9 cellular contexts compared by ENCODE assay signal in the genomic region with DNA sequence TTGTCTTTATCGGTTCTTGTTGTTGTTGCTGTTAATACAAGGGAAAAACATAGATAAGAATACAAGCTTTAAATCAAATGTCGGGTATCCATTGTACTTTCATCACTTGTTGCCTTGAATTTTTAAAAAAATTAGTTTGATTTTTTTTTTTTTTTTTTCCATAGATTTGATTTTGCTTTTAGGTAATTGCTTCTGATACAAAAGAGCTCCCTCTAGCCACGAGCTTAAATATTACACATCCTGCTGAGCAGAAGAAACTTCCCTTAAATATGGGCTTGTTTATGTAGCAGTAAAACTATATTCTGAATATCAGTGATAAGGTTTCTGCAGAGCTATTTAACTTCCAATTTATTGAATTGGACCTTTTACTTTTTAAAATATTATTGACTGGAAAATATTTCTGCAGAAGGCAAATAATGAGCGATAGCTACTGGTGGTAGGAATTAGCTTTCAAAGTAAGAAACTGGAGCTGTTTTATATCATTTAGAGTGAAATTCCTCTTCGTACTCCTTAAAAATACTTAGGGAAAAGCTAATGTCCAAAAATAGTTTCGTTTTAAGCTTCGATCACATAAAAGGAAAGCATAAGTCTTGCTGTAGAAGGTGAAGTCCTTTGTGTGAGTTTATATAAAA.
DNase-seq lines count a peak whose midpoint lies in the region; ATAC-seq and TF ChIP-seq lines count a peak whose summit lies in the region.
"Had no signal": no experiment of that assay in that cellular context is flagged by ENCODE, and none has a peak within 500 bp of the region (broad histone marks: within the 10 kb centered on the region; RNA-seq: fewer than 3 reads in every experiment).

No MANE protein-coding gene starts in this region.

- no peaks in the 10 kb centered on the region for H3K4me1 ChIP-seq in OCI-LY7 (ENCODE audit: insufficient read depth, low read length, poor library complexity, severe bottlenecking)
- H3K4me1 ChIP-seq in tibial artery: no peaks in the 10 kb centered on the region

- CTCF ChIA-PET in OCI-LY7 (lab: Charles Lee; ENCODE audit: unreplicated experiment): no interaction called here
- CTCF ChIA-PET in activated CD4-positive, alpha-beta memory T cell treated with anti-CD3 and anti-CD28 coated beads for 36 hours (lab: Charles Lee): interaction anchor here (0.7 to 0.9 kb wide), 2 partner anchors 1143 to 1220 kb away, joined by 3 to 4 read pairs; no protein-coding TSS in a partner anchor

- H3K27ac ChIP-seq in OCI-LY7 (ENCODE audit: low read depth, low read length, poor library complexity, severe bottlenecking) (no peak overlapping the region), tibial artery (no peak overlapping the region)

- H3K27me3 Mint-ChIP-seq in activated CD4-positive, alpha-beta memory T cell treated with anti-CD3 and anti-CD28 coated beads for 36 hours: no peaks in the 10 kb centered on the region
- H3K27me3 Mint-ChIP-seq: activated naive CD4-positive, alpha-beta T cell treated with anti-CD3 and anti-CD28 coated beads, Interleukin-2, amount 50 U/mL, for 24 hours had no signal

- no peaks in the 10 kb centered on the region for H3K36me3 Mint-ChIP-seq in activated CD4-positive, alpha-beta memory T cell treated with anti-CD3 and anti-CD28 coated beads for 36 hours
- H3K36me3 Mint-ChIP-seq: activated naive CD4-positive, alpha-beta T cell treated with anti-CD3 and anti-CD28 coated beads, Interleukin-2, amount 50 U/mL, for 24 hours had no signal

- no peak overlapping the region for H3K4me3 ChIP-seq in OCI-LY7 (ENCODE audit: low read depth, low read length, poor library complexity, severe bottlenecking)
- no peak overlapping the region for H3K4me3 ChIP-seq in fibroblast of the aortic adventitia (ENCODE audit: low read depth, low read length)
- no peak overlapping the region for H3K4me3 ChIP-seq in tibial artery

- no peaks in the 10 kb centered on the region for H4K20me1 ChIP-seq in OCI-LY7 (ENCODE audit: insufficient read depth, low read length)

- H3K27ac Mint-ChIP-seq in activated CD4-positive, alpha-beta memory T cell treated with anti-CD3 and anti-CD28 coated beads for 36 hours: no peak overlapping the region
- H3K27ac Mint-ChIP-seq: activated naive CD4-positive, alpha-beta T cell treated with anti-CD3 and anti-CD28 coated beads, Interleukin-2, amount 50 U/mL, for 24 hours had no signal

- H3K27me3 ChIP-seq in tibial artery: no peaks in the 10 kb centered on the region

- intact Hi-C loops in OCI-LY7 (cut with micrococcal nuclease; ENCODE audit: unreplicated experiment): no loop called here
- intact Hi-C loops in tibial artery (cut with DNase I; ENCODE audit: low total_unique reads): no loop called here
- intact Hi-C loops in activated CD4-positive, alpha-beta memory T cell treated with anti-CD3 and anti-CD28 coated beads for 36 hours (cut with micrococcal nuclease): no loop called here

- H3K9me2 ChIP-seq in OCI-LY7 (ENCODE audit: insufficient read depth, low read length): no peaks in the 10 kb centered on the region

- H3K4me3 Mint-ChIP-seq in activated CD4-positive, alpha-beta memory T cell treated with anti-CD3 and anti-CD28 coated beads for 36 hours: no peak overlapping the region
- H3K4me3 Mint-ChIP-seq: activated naive CD4-positive, alpha-beta T cell treated with anti-CD3 and anti-CD28 coated beads, Interleukin-2, amount 50 U/mL, for 24 hours had no signal

- POLR2A ChIA-PET in OCI-LY7 (lab: Charles Lee): interaction anchor here (0.6 to 1.2 kb wide), 9 partner anchors 35 to 1550 kb away, joined by 3 to 6 read pairs (median 4); no protein-coding TSS in a partner anchor
- POLR2A ChIA-PET in activated CD4-positive, alpha-beta memory T cell treated with anti-CD3 and anti-CD28 coated beads for 36 hours (lab: Charles Lee): no interaction called here

- H3K79me2 ChIP-seq in OCI-LY7 (ENCODE audit: insufficient read depth, low read depth, low read length): no peaks in the 10 kb centered on the region

- BruUV-seq in OCI-LY7 (replicated peaks; lab: Mats Ljungman, UMichigan): no TSS peak

- no peaks in the 10 kb centered on the region for H3K4me1 Mint-ChIP-seq in activated CD4-positive, alpha-beta memory T cell treated with anti-CD3 and anti-CD28 coated beads for 36 hours (ENCODE audit: low read depth)
- H3K4me1 Mint-ChIP-seq: activated naive CD4-positive, alpha-beta T cell treated with anti-CD3 and anti-CD28 coated beads, Interleukin-2, amount 50 U/mL, for 24 hours had no signal

- ATAC-seq in HG02623 (IDR thresholded peaks at IDR 0.05; ENCODE audit: unreplicated experiment): peak; percentile 69

- DNase-seq in NCI-H345 (lab: John Stamatoyannopoulos, UW): peak; percentile 16
- DNase-seq in NCI-H345 treated with DMSO at 0.1 percent for 48 hours (lab: John Stamatoyannopoulos, UW; ENCODE audit: unreplicated experiment): no peak
- DNase-seq in OCI-LY7 (ENCODE audit: low spot score): peak; percentile 15
- DNase-seq in fibroblast of the aortic adventitia (ENCODE audit: low read depth): peak; percentile 78
- no peak for DNase-seq in tibial artery
- DNase-seq in activated CD4-positive, alpha-beta memory T cell treated with anti-CD3 and anti-CD28 coated beads for 36 hours: no peak
- no peak for DNase-seq in NCI-H1694 treated with DMSO at 0.1 percent for 48 hours (lab: John Stamatoyannopoulos, UW)

- no peak overlapping the region for H2AFZ ChIP-seq in OCI-LY7 (ENCODE audit: low read length)

- no peaks in the 10 kb centered on the region for H3K9me3 Mint-ChIP-seq in activated CD4-positive, alpha-beta memory T cell treated with anti-CD3 and anti-CD28 coated beads for 36 hours

- H3K36me3 ChIP-seq in OCI-LY7 (ENCODE audit: insufficient read depth, low read length): no peaks in the 10 kb centered on the region
- H3K36me3 ChIP-seq in tibial artery: no peaks in the 10 kb centered on the region

- no peak overlapping the region for H3K4me2 ChIP-seq in OCI-LY7 (ENCODE audit: low read length)

- H3K9me3 ChIP-seq in OCI-LY7 (ENCODE audit: low read length) (peaks cover 17% of the 10 kb centered on the region; the same call in 1 of the 2 replicates), tibial artery (no peaks in the 10 kb centered on the region)

- peak; percentile 87 for TF ChIP-seq CTCF in OCI-LY7 (conservative IDR thresholded peaks at IDR 0.05; ENCODE audit: low read length)
- peak; percentile 73 for TF ChIP-seq CTCF in fibroblast of the aortic adventitia (IDR thresholded peaks at IDR 0.05; ENCODE audit: insufficient read depth, low read length)
- TF ChIP-seq CTCF in tibial artery (IDR thresholded peaks at IDR 0.05): peak; percentile 35 to 46

Comparison
In these comparisons a context has a peak if more than half of its experiments do, and no peak if none do; other contexts are left out.
1. DNase-seq: peak in NCI-H345 (single experiment), OCI-LY7 (single experiment) and fibroblast of the aortic adventitia (single experiment); none in NCI-H345 treated with DMSO at 0.1 percent for 48 hours (single experiment), tibial artery (0 of 2), activated CD4-positive, alpha-beta memory T cell treated with anti-CD3 and anti-CD28 coated beads for 36 hours (single experiment) and NCI-H1694 treated with DMSO at 0.1 percent for 48 hours (single experiment).
2. Peak in every context shown above with its lines, with median percentiles within 50 percentile points of each other: CTCF ChIP-seq.